In genomic region chr3:53235545-53235944, GRCh38 we compare ENCODE assay signal across 12 cellular contexts. TPM values are rescaled to one million over a fixed set of nuclear protein-coding genes. Genes with fewer than 3 reads are reported as not detected.
DNase-seq lines count a peak whose midpoint lies in the region; ATAC-seq and TF ChIP-seq lines count a peak whose summit lies in the region.
"Had no signal": no experiment of that assay in that cellular context is flagged by ENCODE, and none has a peak within 500 bp of the region (broad histone marks: within the 10 kb centered on the region; RNA-seq: fewer than 3 reads in every experiment).

No MANE protein-coding gene starts in this region.

- H3K4me3 ChIP-seq in heart left ventricle (no peak overlapping the region), left lung (no peak overlapping the region), thoracic aorta (no peak overlapping the region)
- H3K4me3 ChIP-seq: Peyer's patch had no signal

- no peak overlapping the region for H3K4me3 Mint-ChIP-seq in activated T-helper 2 cell treated with anti-CD3 and anti-CD28 coated beads, Interferon-gamma antibody, Interleukin-2, Interleukin-4, amounts not matched to agents 10 μg/mL and 5 μg/mL and 100 μg/mL, durations not matched to agents 14 hours and 24 hours and 36 hours (ENCODE audit: low read depth)

- H3K36me3 ChIP-seq in heart left ventricle (peaks cover 4 to 97% (median 78%) of the 10 kb centered on the region in 9 donors), left lung (peaks cover 10 to 100% of the 10 kb centered on the region in 2 donors), thoracic aorta (peaks cover 67% of the 10 kb centered on the region)

- H3K4me1 Mint-ChIP-seq in activated T-helper 2 cell treated with anti-CD3 and anti-CD28 coated beads, Interferon-gamma antibody, Interleukin-2, Interleukin-4, amounts not matched to agents 10 μg/mL and 5 μg/mL and 100 μg/mL, durations not matched to agents 14 hours and 24 hours and 36 hours (ENCODE audit: low read depth) = peaks cover 7% of the 10 kb centered on the region

- H3K9me3 ChIP-seq in heart left ventricle = no peaks in the 10 kb centered on the region
- H3K9me3 ChIP-seq in left lung = no peaks in the 10 kb centered on the region
- no peaks in the 10 kb centered on the region for H3K9me3 ChIP-seq in thoracic aorta
- H3K9me3 ChIP-seq: Peyer's patch had no signal

- WGBS in heart left ventricle, 4 donors = 74 to 85% (median 80%) methylated on average over 6 of the region's 6 CpGs

- H3K27me3 ChIP-seq in heart left ventricle (no peaks in the 10 kb centered on the region), left lung (no peaks in the 10 kb centered on the region), thoracic aorta (replicated peaks; ENCODE audit: insufficient read depth) (no peaks in the 10 kb centered on the region)
- H3K27me3 ChIP-seq: Peyer's patch had no signal

- no peaks in the 10 kb centered on the region for H3K9me3 Mint-ChIP-seq in activated T-helper 2 cell treated with anti-CD3 and anti-CD28 coated beads, Interferon-gamma antibody, Interleukin-2, Interleukin-4, amounts not matched to agents 10 μg/mL and 5 μg/mL and 100 μg/mL, durations not matched to agents 14 hours and 24 hours and 36 hours

- TF ChIP-seq CTCF in heart left ventricle (IDR thresholded peaks at IDR 0.05) = no peak
- no peak for TF ChIP-seq CTCF in left lung (IDR thresholded peaks at IDR 0.05)
- TF ChIP-seq CTCF in thoracic aorta (IDR thresholded peaks at IDR 0.05) = no peak

- H3K4me1 ChIP-seq in heart left ventricle (peaks cover 0 to 54% (median 13%) of the 10 kb centered on the region in 12 donors), left lung (peaks cover 30 to 63% of the 10 kb centered on the region in 2 donors), thoracic aorta (ENCODE audit: control insufficient read depth in 1 of 2, low read depth in 2 of 2) (peaks cover 23 to 35% of the 10 kb centered on the region in 2 donors)

- no peak for TF ChIP-seq POLR2A in heart left ventricle (IDR thresholded peaks at IDR 0.05)

- DNase-seq in heart left ventricle (peak in 1 of 5 donors; percentile 8), Right ventricle myocardium superior (no peak), left lung (peak in 1 of 2 donors; percentile 30), thoracic aorta (ENCODE audit: low spot score) (no peak), NCI-H446 treated with DMSO at 0.1 percent for 48 hours (lab: John Stamatoyannopoulos, UW) (no peak), Ammon's horn (ENCODE audit: low spot score) (no peak)
- no peak for DNase-seq in activated T-helper 2 cell treated with anti-CD3 and anti-CD28 coated beads, Interferon-gamma antibody, Interleukin-2, Interleukin-4, amounts not matched to agents 10 μg/mL and 5 μg/mL and 100 μg/mL, durations not matched to agents 14 hours and 24 hours and 36 hours (ENCODE audit: low spot score)
- no peak for DNase-seq in stimulated activated CD4-positive, alpha-beta T cell treated with anti-CD3 and anti-CD28 coated beads, Interleukin-4, amount 100 ng/mL, for 1 hour
- DNase-seq: activated gamma-delta T cell treated with Interleukin-2 at 50 U/mL for 16 hours; effector memory CD4-positive, alpha-beta T cell; WERI-Rb-1 had no signal

- intact Hi-C loops in heart left ventricle (cut with DNase I) (loop anchor here in 1 of 10 donors (5.0 kb wide), 1 partner anchor 37 kb away; no protein-coding TSS in a partner anchor), Right ventricle myocardium superior (cut with DNase I) (no loop called here), left lung (cut with DNase I) (no loop called here)
- intact Hi-C loops in activated T-helper 2 cell treated with anti-CD3 and anti-CD28 coated beads, Interferon-gamma antibody, Interleukin-2, Interleukin-4, amounts not matched to agents 10 μg/mL and 5 μg/mL and 100 μg/mL, durations not matched to agents 14 hours and 24 hours and 36 hours (cut with micrococcal nuclease) = no loop called here

- H3K36me3 Mint-ChIP-seq in activated T-helper 2 cell treated with anti-CD3 and anti-CD28 coated beads, Interferon-gamma antibody, Interleukin-2, Interleukin-4, amounts not matched to agents 10 μg/mL and 5 μg/mL and 100 μg/mL, durations not matched to agents 14 hours and 24 hours and 36 hours (ENCODE audit: low read depth) = peaks cover 65% of the 10 kb centered on the region

- H3K27me3 Mint-ChIP-seq in activated T-helper 2 cell treated with anti-CD3 and anti-CD28 coated beads, Interferon-gamma antibody, Interleukin-2, Interleukin-4, amounts not matched to agents 10 μg/mL and 5 μg/mL and 100 μg/mL, durations not matched to agents 14 hours and 24 hours and 36 hours (ENCODE audit: low read depth) = no peaks in the 10 kb centered on the region

- H3K27ac ChIP-seq in heart left ventricle = peak overlapping the region in 9 of 12 donors; percentile 23 to 86 (median 66)
- peak overlapping the region; percentile 77 to 80 for H3K27ac ChIP-seq in left lung
- H3K27ac ChIP-seq in thoracic aorta = peak overlapping the region; percentile 67 to 81
- H3K27ac ChIP-seq: WERI-Rb-1 had no signal

- peak overlapping the region; percentile 42 for H3K27ac Mint-ChIP-seq in activated T-helper 2 cell treated with anti-CD3 and anti-CD28 coated beads, Interferon-gamma antibody, Interleukin-2, Interleukin-4, amounts not matched to agents 10 μg/mL and 5 μg/mL and 100 μg/mL, durations not matched to agents 14 hours and 24 hours and 36 hours

- ATAC-seq in heart left ventricle (no peak), Right ventricle myocardium superior (ENCODE audit: poor library complexity) (no peak), left lung (no peak), thoracic aorta (ENCODE audit: insufficient number of reproducible peaks, low FRiP score, low read depth) (no peak)

RNA-seq across cellular contexts. Expression of gene TKT, which starts 20.3 kb away (rescaled TPM):
- 100 to 1,000 TPM in 1 of 9 donors, 10 to 100 TPM in 8; 20.6 to 111 (median 36.6) TPM for total RNA-seq in heart left ventricle
- 100 to 1,000 TPM in 1 of 2 donors, 10 to 100 TPM in 1; 23.8 to 111 TPM for polyA plus RNA-seq in heart left ventricle
- 43.6 TPM for total RNA-seq in Right ventricle myocardium superior
- total RNA-seq in activated T-helper 2 cell treated with anti-CD3 and anti-CD28 coated beads, Interferon-gamma antibody, Interleukin-2, Interleukin-4, amounts not matched to agents 10 μg/mL and 5 μg/mL and 100 μg/mL, durations not matched to agents 14 hours and 24 hours and 36 hours = 363 and 374 TPM in 2 replicates
- total RNA-seq in left lung = 100 to 1,000 TPM; 458 to 594 TPM
- total RNA-seq in thoracic aorta = 100 to 1,000 TPM; 138 to 240 TPM
